In genomic region chr10:30812018-30812851, GRCh38 we compare ENCODE assay signal across 9 cellular contexts.
DNase-seq lines count a peak whose midpoint lies in the region; ATAC-seq and TF ChIP-seq lines count a peak whose summit lies in the region.
"Had no signal": no experiment of that assay in that cellular context is flagged by ENCODE, and none has a peak within 500 bp of the region (broad histone marks: within the 10 kb centered on the region; RNA-seq: fewer than 3 reads in every experiment).

No MANE protein-coding gene starts in this region.

- WGBS in heart left ventricle, 4 donors, result 26 to 37% (median 32%) methylated on average over 14 to 16 of the region's 16 CpGs

- CTCF ChIA-PET in activated CD4-positive, alpha-beta memory T cell treated with anti-CD3 and anti-CD28 coated beads for 36 hours (lab: Charles Lee), result interaction anchor here (0.8 to 1.7 kb wide), 2 partner anchors 60 to 94 kb away, joined by 4 read pairs; no protein-coding TSS in a partner anchor
- CTCF ChIA-PET in A673 (lab: Charles Lee), result no interaction called here

- H3K27me3 ChIP-seq in H7 (ENCODE audit: control insufficient read depth, insufficient read depth, low read length) (no peaks in the 10 kb centered on the region), heart left ventricle (no peaks in the 10 kb centered on the region), A673 (replicated peaks; ENCODE audit: insufficient read depth, low read depth, low read length, poor library complexity) (no peaks in the 10 kb centered on the region)

- POLR2A ChIA-PET in activated CD4-positive, alpha-beta memory T cell treated with anti-CD3 and anti-CD28 coated beads for 36 hours (lab: Charles Lee), result no interaction called here
- POLR2A ChIA-PET in A673 (lab: Charles Lee; ENCODE audit: low non-redundant PET), result interaction anchor here (0.6 kb wide), 1 partner anchor 432 kb away, joined by 6 read pairs; no protein-coding TSS in a partner anchor

- TF ChIP-seq POLR2A in heart left ventricle (IDR thresholded peaks at IDR 0.05), result no peak

- TF ChIP-seq CTCF in heart left ventricle (IDR thresholded peaks at IDR 0.05) (no peak), A673 (conservative IDR thresholded peaks at IDR 0.05; ENCODE audit: low read depth, low read length) (no peak)

- H3K4me1 ChIP-seq in heart left ventricle (peaks cover 5 to 50% (median 23%) of the 10 kb centered on the region in 12 donors), A673 (ENCODE audit: insufficient read depth, low read length, poor library complexity, severe bottlenecking) (no peaks in the 10 kb centered on the region)

- H3K27ac ChIP-seq in heart left ventricle (peak overlapping the region; percentile 25 to 85 (median 70)), skin epidermis (peak overlapping the region in 11 of 21 experiments; percentile 15 to 84 (median 54)), A673 (ENCODE audit: low read depth, low read length, poor library complexity, severe bottlenecking) (no peak overlapping the region)

- BruUV-seq in A673 (replicated peaks; lab: Mats Ljungman, UMichigan), result no TSS peak

- H3K4me3 ChIP-seq in H7 (ENCODE audit: insufficient read depth, low read depth, low read length), result no peak overlapping the region
- H3K4me3 ChIP-seq in heart left ventricle, result peak overlapping the region in 4 of 12 donors; percentile 2 to 20 (median 15)
- H3K4me3 ChIP-seq in skin epidermis, result no peak overlapping the region
- no peak overlapping the region for H3K4me3 ChIP-seq in A673 (ENCODE audit: low read depth, low read length, poor library complexity, severe bottlenecking)

- H3K36me3 Mint-ChIP-seq in activated CD4-positive, alpha-beta memory T cell treated with anti-CD3 and anti-CD28 coated beads for 36 hours, result no peaks in the 10 kb centered on the region
- H3K36me3 Mint-ChIP-seq: memory B cell had no signal

- H3K9me3 ChIP-seq in heart left ventricle (no peaks in the 10 kb centered on the region), A673 (ENCODE audit: low read depth, low read length, poor library complexity, severe bottlenecking) (no peaks in the 10 kb centered on the region)

- DNase-seq in H7 (peak; percentile 51), heart left ventricle (peak in 3 of 5 donors; percentile 43 to 61 (median 51)), A673 (ENCODE audit: low spot score) (no peak)
- peak; percentile 23 for DNase-seq in activated CD4-positive, alpha-beta memory T cell treated with anti-CD3 and anti-CD28 coated beads for 36 hours

- H3K36me3 ChIP-seq in H7 (replicated peaks; ENCODE audit: control insufficient read depth, insufficient read depth, low read length) (no peaks in the 10 kb centered on the region), heart left ventricle (no peaks in the 10 kb centered on the region), A673 (ENCODE audit: insufficient read depth, low read length, poor library complexity, severe bottlenecking) (no peaks in the 10 kb centered on the region)

- peaks cover 24% of the 10 kb centered on the region for H3K4me1 Mint-ChIP-seq in activated CD4-positive, alpha-beta memory T cell treated with anti-CD3 and anti-CD28 coated beads for 36 hours (ENCODE audit: low read depth)
- H3K4me1 Mint-ChIP-seq: memory B cell had no signal

- H3K9me3 Mint-ChIP-seq in activated CD4-positive, alpha-beta memory T cell treated with anti-CD3 and anti-CD28 coated beads for 36 hours, result no peaks in the 10 kb centered on the region
- H3K9me3 Mint-ChIP-seq: memory B cell had no signal

- H3K27me3 Mint-ChIP-seq in activated CD4-positive, alpha-beta memory T cell treated with anti-CD3 and anti-CD28 coated beads for 36 hours, result no peaks in the 10 kb centered on the region

- no peak overlapping the region for H3K4me3 Mint-ChIP-seq in activated CD4-positive, alpha-beta memory T cell treated with anti-CD3 and anti-CD28 coated beads for 36 hours
- H3K4me3 Mint-ChIP-seq: memory B cell had no signal

- intact Hi-C loops in activated CD4-positive, alpha-beta memory T cell treated with anti-CD3 and anti-CD28 coated beads for 36 hours (cut with micrococcal nuclease), result no loop called here
- intact Hi-C loops in heart left ventricle (cut with DNase I) (no loop called here), A673 (cut with micrococcal nuclease; ENCODE audit: unreplicated experiment) (no loop called here)

- H3K27ac Mint-ChIP-seq in activated CD4-positive, alpha-beta memory T cell treated with anti-CD3 and anti-CD28 coated beads for 36 hours, result no peak overlapping the region
- H3K27ac Mint-ChIP-seq: memory B cell had no signal

- peak; percentile 42 to 82 (median 59) for ATAC-seq in heart left ventricle
- no peak for ATAC-seq in activated CD4-positive, CD25-positive, alpha-beta regulatory T cell treated with anti-CD3 and anti-CD28 coated beads, Interleukin-2, amount 50 U/mL, for 24 hours
- no peak for ATAC-seq in GM18502 (IDR thresholded peaks at IDR 0.05; ENCODE audit: poor library complexity, unreplicated experiment)
- no peak for ATAC-seq in HG02610 (IDR thresholded peaks at IDR 0.05; ENCODE audit: unreplicated experiment)

Comparison
In these comparisons a context has a peak if more than half of its experiments do, and no peak if none do; other contexts are left out.
1. ATAC-seq: peak in heart left ventricle (4 of 4); none in activated CD4-positive, CD25-positive, alpha-beta regulatory T cell treated with anti-CD3 and anti-CD28 coated beads, Interleukin-2, amount 50 U/mL, for 24 hours (0 of 2), GM18502 (single experiment) and HG02610 (single experiment).